1 cellular context compared by ENCODE assay signal in the genomic region with DNA sequence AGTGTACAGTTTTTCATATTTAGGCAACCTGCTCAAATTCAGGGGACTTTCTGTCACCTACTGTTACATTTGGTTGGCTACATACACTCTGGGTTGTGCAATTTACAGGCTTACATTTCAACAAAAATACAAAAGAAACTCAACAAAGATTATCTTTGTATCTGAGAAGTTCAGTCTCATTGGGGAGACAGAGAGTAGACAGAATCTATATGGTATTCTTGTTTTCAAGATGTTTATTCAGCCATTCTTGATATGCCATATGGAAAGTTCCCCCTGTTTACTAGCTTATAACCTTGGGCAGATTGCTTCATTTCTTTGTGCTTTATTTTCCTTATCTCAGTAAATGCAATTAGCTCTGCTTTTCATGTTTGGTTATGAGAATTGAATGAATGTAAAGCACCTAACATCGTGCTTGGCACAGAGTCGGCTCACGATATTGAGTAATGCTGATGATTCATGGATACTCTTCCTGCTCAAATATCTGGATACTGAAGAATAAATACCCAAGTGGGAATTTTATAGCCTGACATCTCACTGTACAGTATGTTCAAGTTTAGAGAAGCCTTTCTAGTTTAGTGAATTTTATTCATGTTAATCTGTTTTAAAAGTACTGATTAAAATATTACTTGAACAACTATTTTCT.
TF ChIP-seq lines count a peak whose summit lies in the region.

No MANE protein-coding gene starts in this region.

TF ChIP-seq in SK-N-SH, 30 proteins besides CTCF, POLR2A, EP300 and RAD21 (continued from another document):
- TF ChIP-seq REST (IDR thresholded peaks at IDR 0.05; ENCODE audit: low read depth, low read length) (no peak), NFIC (IDR thresholded peaks at IDR 0.05; ENCODE audit: borderline replicate concordance) (peak; percentile 49; the same call in 1 of the 2 replicates), ELF1 (IDR thresholded peaks at IDR 0.05) (no peak), GATA2 (CRISPR knock-in tag; IDR thresholded peaks at IDR 0.05) (0 out of 2 replicates have a peak, but pooled peaks have one; percentile 21), JUND (IDR thresholded peaks at IDR 0.05) (peak; percentile 50), TEAD4 (IDR thresholded peaks at IDR 0.05; ENCODE audit: borderline replicate concordance, insufficient read depth) (no peak)
- TF ChIP-seq, protein P1, sequence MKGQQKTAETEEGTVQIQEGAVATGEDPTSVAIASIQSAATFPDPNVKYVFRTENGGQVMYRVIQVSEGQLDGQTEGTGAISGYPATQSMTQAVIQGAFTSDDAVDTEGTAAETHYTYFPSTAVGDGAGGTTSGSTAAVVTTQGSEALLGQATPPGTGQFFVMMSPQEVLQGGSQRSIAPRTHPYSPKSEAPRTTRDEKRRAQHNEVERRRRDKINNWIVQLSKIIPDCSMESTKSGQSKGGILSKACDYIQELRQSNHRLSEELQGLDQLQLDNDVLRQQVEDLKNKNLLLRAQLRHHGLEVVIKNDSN (IDR thresholded peaks at IDR 0.05; ENCODE audit: borderline replicate concordance, low read depth): no peak
TF ChIP-seq in SK-N-SH: peak in this region for 4.
